20 cellular contexts compared by ENCODE assay signal in genomic region chr22:30015846-30016245, GRCh38.
DNase-seq lines count a peak whose midpoint lies in the region; ATAC-seq and TF ChIP-seq lines count a peak whose summit lies in the region.
"Had no signal": no experiment of that assay in that cellular context is flagged by ENCODE, and none has a peak within 500 bp of the region (broad histone marks: within the 10 kb centered on the region; RNA-seq: fewer than 3 reads in every experiment).

No MANE protein-coding gene starts in this region.

- intact Hi-C loops in vagina (cut with DNase I) = no loop called here

- CTCF ChIA-PET in AG04450 (lab: Charles Lee) = interaction anchor here (0.7 to 5.1 kb wide), 3 partner anchors 11 to 240 kb away, joined by 3 to 29 read pairs (median 3); no protein-coding TSS in a partner anchor

- TF ChIP-seq CTCF in AG04450 (IDR thresholded peaks at IDR 0.05; ENCODE audit: low read depth, low read length) = no peak
- no peak for TF ChIP-seq CTCF in brain microvascular endothelial cell (IDR thresholded peaks at IDR 0.05; ENCODE audit: low read depth, low read length, missing control alignments)
- no peak for TF ChIP-seq CTCF in vagina (IDR thresholded peaks at IDR 0.05)

- ATAC-seq in GM18505 (IDR thresholded peaks at IDR 0.05; ENCODE audit: unreplicated experiment) (no peak), HG03432 (IDR thresholded peaks at IDR 0.05; ENCODE audit: unreplicated experiment) (no peak)
- ATAC-seq: HepG2 had no signal

- POLR2A ChIA-PET in AG04450 (lab: Yijun Ruan, JAX) = interaction anchor here (0.7 to 1.1 kb wide), 3 partner anchors 15 to 436 kb away, joined by 3 to 4 read pairs (median 3); no protein-coding TSS in a partner anchor

- DNase-seq in AG04450 (ENCODE audit: low read depth, low spot score) (peak; percentile 81), HT1080 (ENCODE audit: low read depth) (peak; percentile 41), brain microvascular endothelial cell (peak; percentile 71), kidney tubule cell (ENCODE audit: low spot score) (peak; percentile 93), NOMO-1 treated with dmso at 0.1 percent for 144 hours (lab: John Stamatoyannopoulos, UW; ENCODE audit: unreplicated experiment) (no peak), vagina (ENCODE audit: extremely low spot score in 2 of 2) (no peak)
- DNase-seq: activated CD4-positive, alpha-beta T cell treated with anti-CD3 and anti-CD28 coated beads for 4 hours; activated T-cell treated with anti-CD3 and anti-CD28 coated beads for 4 hours; H7; hippocampal formation; naive B cell; NCI-H1048; NCI-H2171; NCI-H82; psoas muscle; stimulated activated CD4-positive, alpha-beta T cell treated with anti-CD3 and anti-CD28 coated beads, Interleukin-15, amount 100 ng/mL, for 24 hours had no signal

- peaks cover 22% of the 10 kb centered on the region for H3K4me1 ChIP-seq in vagina
- H3K4me1 ChIP-seq: psoas muscle had no signal

- H3K36me3 ChIP-seq in brain microvascular endothelial cell (replicated peaks) (peaks cover 30% of the 10 kb centered on the region), vagina (peaks cover 0 to 82% of the 10 kb centered on the region in 2 donors)

- H3K9me3 ChIP-seq in AG04450 (ENCODE audit: control insufficient read depth, insufficient read depth, low read length) (no peaks in the 10 kb centered on the region), vagina (no peaks in the 10 kb centered on the region)
- H3K9me3 ChIP-seq: psoas muscle had no signal

- TF ChIP-seq POLR2A in GM18505 (IDR thresholded peaks at IDR 0.05; ENCODE audit: borderline replicate concordance, extremely low read depth, insufficient read depth, insufficient read length) (no peak), vagina (IDR thresholded peaks at IDR 0.05) (no peak)

- no peaks in the 10 kb centered on the region for H3K27me3 ChIP-seq in AG04450 (ENCODE audit: control insufficient read depth, insufficient read depth, low read length)
- no peaks in the 10 kb centered on the region for H3K27me3 ChIP-seq in brain microvascular endothelial cell (replicated peaks)
- no peaks in the 10 kb centered on the region for H3K27me3 ChIP-seq in vagina

- in situ Hi-C loops in brain microvascular endothelial cell (cut with HindIII; ENCODE audit: low pct_ligation_motif_present, low sequenced_read_pairs) = no loop called here

- peak overlapping the region; percentile 78 for H3K27ac ChIP-seq in AG04450 (ENCODE audit: low read depth, low read length)
- no peak overlapping the region for H3K27ac ChIP-seq in brain microvascular endothelial cell
- H3K27ac ChIP-seq in vagina = no peak overlapping the region
- H3K27ac ChIP-seq: psoas muscle, RWPE1 had no signal

- H3K4me3 ChIP-seq in AG04450 (ENCODE audit: low read depth, low read length) (no peak overlapping the region), brain microvascular endothelial cell (ENCODE audit: low read depth, low read length) (no peak overlapping the region), vagina (no peak overlapping the region)
- H3K4me3 ChIP-seq: psoas muscle had no signal

Comparison
In these comparisons a context has a peak if more than half of its experiments do, and no peak if none do; other contexts are left out.
1. DNase-seq: peak in AG04450 (single experiment), HT1080 (single experiment), brain microvascular endothelial cell (single experiment) and kidney tubule cell (single experiment); none in NOMO-1 treated with dmso at 0.1 percent for 144 hours (single experiment) and vagina (0 of 2).